In the genomic region with DNA sequence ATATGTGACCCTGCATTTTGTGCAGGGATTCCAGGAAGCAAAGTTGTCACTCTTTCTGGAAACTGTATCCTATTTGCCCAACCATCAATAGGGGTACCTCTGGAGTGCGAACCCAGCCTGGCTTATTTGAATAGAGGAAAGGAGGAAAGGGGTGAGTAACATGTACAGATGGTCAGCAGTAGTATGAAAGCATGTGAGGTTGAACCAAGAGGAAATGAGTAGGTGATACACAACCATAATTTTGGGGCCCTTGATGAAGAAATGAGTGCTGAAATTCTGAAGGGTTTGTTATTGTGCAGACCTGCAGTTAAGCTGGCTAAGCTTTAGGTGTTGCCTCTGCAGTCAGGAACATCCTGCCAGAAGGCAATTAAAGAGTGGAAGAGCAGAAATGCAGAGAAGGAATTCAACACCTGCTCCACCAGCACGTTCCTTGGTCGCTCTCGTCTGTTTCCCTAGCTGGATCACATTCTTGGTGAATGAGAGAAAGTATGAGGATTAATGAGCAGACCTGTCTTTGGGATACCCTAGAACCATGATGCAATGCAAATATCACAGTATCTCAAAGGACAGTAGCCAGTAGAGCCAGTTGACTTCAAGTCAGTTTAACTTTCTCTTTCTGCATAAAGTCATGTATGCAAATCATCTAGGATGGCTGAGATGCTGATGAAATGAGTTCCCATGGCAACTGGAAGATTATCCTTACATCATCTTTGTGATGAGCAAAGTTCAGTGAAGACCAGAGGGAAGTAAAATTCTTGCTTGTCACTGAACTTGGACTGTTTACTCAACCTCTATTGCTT, we compare ENCODE assay signal across 1 cellular context.
A peak's percentile ranks its signal among the peaks of the same experiment; 100 is the strongest.
TF ChIP-seq lines count a peak whose summit lies in the region.

No MANE protein-coding gene starts in this region.

TF ChIP-seq in K562, 482 proteins besides CTCF, POLR2A, EP300 and RAD21:
- TF ChIP-seq CEBPG (CRISPR knock-in tag; IDR thresholded peaks at IDR 0.05) (no peak), CEBPG (tag; conservative IDR thresholded peaks at IDR 0.05 in 1 of 2, IDR thresholded peaks at IDR 0.05 in 1 of 2) (0 out of 4 replicates have a peak, but pooled peaks of 1 of the 2 experiments have one; percentile 17), RFX1 (IDR thresholded peaks at IDR 0.05) (peak; percentile 66), SRSF9 (IDR thresholded peaks at IDR 0.05; ENCODE audit: borderline replicate concordance, low read depth, low read length) (no peak)
